Comparison of ENCODE assay signal across 25 cellular contexts in genomic region chr9:17731308-17731707, GRCh38.
"Had no signal": no experiment of that assay in that cellular context is flagged by ENCODE, and none has a peak within 500 bp of the region (broad histone marks: within the 10 kb centered on the region; RNA-seq: fewer than 3 reads in every experiment).

No MANE protein-coding gene starts in this region.

- DNase-seq: nephron progenitor cell; nucleus accumbens; ovary; psoas muscle; right cardiac atrium; right lobe of liver; sigmoid colon; small intestine; stimulated activated CD4-positive, alpha-beta T cell treated with anti-CD3 and anti-CD28 coated beads, Interleukin-15, amount 100 ng/mL, for 24 hours; stimulated activated CD4-positive, alpha-beta T cell treated with anti-CD3 and anti-CD28 coated beads, Interleukin-2, amount 100 ng/mL, for 24 hours; stimulated activated CD4-positive, alpha-beta T cell treated with anti-CD3 and anti-CD28 coated beads, Interleukin-2, amount 100 ng/mL, for 48 hours; stimulated activated CD4-positive, alpha-beta T cell treated with anti-CD3 and anti-CD28 coated beads, Interleukin-4, amount 100 ng/mL, for 24 hours; stimulated activated naive B cell treated with anti-CD40 and anti-IgM and Interleukin-4, amounts not matched to agents 10 μg/mL and 1 μg/mL and 100 μg/mL, for 72 hours; stimulated activated naive CD4-positive, alpha-beta T cell treated with Interleukin-2 at 50 U/mL for 16 hours; stomach; thyroid gland; trophoblast cell; upper lobe of left lung had no signal

- H3K27ac ChIP-seq: neutrophil, ovary, parathyroid adenoma, psoas muscle, right lobe of liver, sigmoid colon, stomach, thoracic aorta, thyroid gland, tibial nerve, upper lobe of left lung, vagina had no signal

- H3K4me1 ChIP-seq: parathyroid adenoma, psoas muscle, right lobe of liver, sigmoid colon, stomach, thyroid gland, tibial nerve, upper lobe of left lung, vagina had no signal

- H3K9me3 ChIP-seq: neutrophil, ovary, right lobe of liver, thoracic aorta, thyroid gland, tibial nerve, upper lobe of left lung, vagina had no signal

- H3K36me3 ChIP-seq: neutrophil, ovary, right lobe of liver, sigmoid colon, stomach, thoracic aorta, thyroid gland, tibial nerve, upper lobe of left lung, vagina had no signal

- ATAC-seq: natural killer cell treated with Interleukin-12 subunit alpha and Interleukin-12 subunit beta and Interleukin-15 and Interleukin-18, amount 100 ng/mL, for 72 hours; psoas muscle; right cardiac atrium; right lobe of liver; stimulated activated effector memory CD8-positive, alpha-beta T cell treated with anti-CD3 and anti-CD28 coated beads, Interleukin-12 subunit alpha, Interleukin-12 subunit beta, amount 100 ng/mL, for 72 hours; stimulated activated naive B cell treated with anti-CD40 and anti-IgM and Interleukin-4, amounts not matched to agents 10 μg/mL and 1 μg/mL and 100 μg/mL, for 72 hours had no signal

- H3K4me3 ChIP-seq: ovary, psoas muscle, right lobe of liver, sigmoid colon, stomach, thoracic aorta, thyroid gland, tibial nerve, upper lobe of left lung, vagina had no signal
